ENCODE assay signal across 8 cellular contexts in genomic region chr14:47917344-47917954, GRCh38.
DNase-seq lines count a peak whose midpoint lies in the region; ATAC-seq and TF ChIP-seq lines count a peak whose summit lies in the region.

No MANE protein-coding gene starts in this region.

- H3K4me1 Mint-ChIP-seq in osteocyte (ENCODE audit: unreplicated experiment) = no peaks in the 10 kb centered on the region
- H3K4me1 Mint-ChIP-seq in activated CD4-positive, alpha-beta memory T cell treated with anti-CD3 and anti-CD28 coated beads, Interleukin-2, amount 10 ng/mL, durations not matched to agents 7 days and 5 days = no peaks in the 10 kb centered on the region

- no peak overlapping the region for H3K27ac ChIP-seq in coronary artery

- no peak for ATAC-seq in GM21786 (IDR thresholded peaks at IDR 0.05; ENCODE audit: unreplicated experiment)
- ATAC-seq in GM21381 (IDR thresholded peaks at IDR 0.05; ENCODE audit: unreplicated experiment) = no peak

- H3K4me3 ChIP-seq in coronary artery = no peak overlapping the region

- H3K9me3 Mint-ChIP-seq in osteocyte (ENCODE audit: unreplicated experiment) = no peaks in the 10 kb centered on the region
- H3K9me3 Mint-ChIP-seq in activated CD4-positive, alpha-beta memory T cell treated with anti-CD3 and anti-CD28 coated beads, Interleukin-2, amount 10 ng/mL, durations not matched to agents 7 days and 5 days = no peaks in the 10 kb centered on the region

- DNase-seq in NOMO-1 treated with DMSO at 0.1 percent for 48 hours (lab: John Stamatoyannopoulos, UW; ENCODE audit: unreplicated experiment) (peak; percentile 8), NOMO-1 treated with dmso at 0.1 percent for 144 hours (lab: John Stamatoyannopoulos, UW; ENCODE audit: unreplicated experiment) (no peak), NCI-H226 (peak; percentile 16), coronary artery (ENCODE audit: low spot score) (no peak), osteocyte (ENCODE audit: extremely low spot score, unreplicated experiment) (no peak)
- no peak for DNase-seq in activated CD4-positive, alpha-beta memory T cell treated with anti-CD3 and anti-CD28 coated beads, Interleukin-2, amount 10 ng/mL, durations not matched to agents 7 days and 5 days

- no peak overlapping the region for H3K4me3 Mint-ChIP-seq in osteocyte (ENCODE audit: unreplicated experiment)
- H3K4me3 Mint-ChIP-seq in activated CD4-positive, alpha-beta memory T cell treated with anti-CD3 and anti-CD28 coated beads, Interleukin-2, amount 10 ng/mL, durations not matched to agents 7 days and 5 days = no peak overlapping the region

- POLR2A ChIA-PET in activated CD4-positive, alpha-beta memory T cell treated with anti-CD3 and anti-CD28 coated beads, Interleukin-2, amount 10 ng/mL, durations not matched to agents 7 days and 5 days (lab: Charles Lee) = no interaction called here

- H3K36me3 Mint-ChIP-seq in osteocyte (ENCODE audit: unreplicated experiment) = no peaks in the 10 kb centered on the region
- H3K36me3 Mint-ChIP-seq in activated CD4-positive, alpha-beta memory T cell treated with anti-CD3 and anti-CD28 coated beads, Interleukin-2, amount 10 ng/mL, durations not matched to agents 7 days and 5 days (ENCODE audit: low read depth) = no peaks in the 10 kb centered on the region

- CTCF ChIA-PET in activated CD4-positive, alpha-beta memory T cell treated with anti-CD3 and anti-CD28 coated beads, Interleukin-2, amount 10 ng/mL, durations not matched to agents 7 days and 5 days (lab: Charles Lee) = no interaction called here

- TF ChIP-seq CTCF in coronary artery (IDR thresholded peaks at IDR 0.05) (peak; percentile 15), osteocyte (IDR thresholded peaks at IDR 0.05) (peak; percentile 70)

- no peak overlapping the region for H3K27ac Mint-ChIP-seq in osteocyte (ENCODE audit: unreplicated experiment)
- no peak overlapping the region for H3K27ac Mint-ChIP-seq in activated CD4-positive, alpha-beta memory T cell treated with anti-CD3 and anti-CD28 coated beads, Interleukin-2, amount 10 ng/mL, durations not matched to agents 7 days and 5 days

- peaks cover 22% of the 10 kb centered on the region for H3K27me3 Mint-ChIP-seq in osteocyte (ENCODE audit: unreplicated experiment)
- H3K27me3 Mint-ChIP-seq in activated CD4-positive, alpha-beta memory T cell treated with anti-CD3 and anti-CD28 coated beads, Interleukin-2, amount 10 ng/mL, durations not matched to agents 7 days and 5 days = no peaks in the 10 kb centered on the region

Comparison
In these comparisons a context has a peak if more than half of its experiments do, and no peak if none do; other contexts are left out.
1. DNase-seq: peak in NOMO-1 treated with DMSO at 0.1 percent for 48 hours (single experiment) and NCI-H226 (single experiment); none in NOMO-1 treated with dmso at 0.1 percent for 144 hours (single experiment), coronary artery (single experiment), osteocyte (single experiment) and activated CD4-positive, alpha-beta memory T cell treated with anti-CD3 and anti-CD28 coated beads, Interleukin-2, amount 10 ng/mL, durations not matched to agents 7 days and 5 days (single experiment).